Comparison of ENCODE assay signal across 9 cellular contexts in genomic region chr10:95814011-95814727, GRCh38. TPM values are rescaled to one million over a fixed set of nuclear protein-coding genes. Genes with fewer than 3 reads are reported as not detected.
DNase-seq lines count a peak whose midpoint lies in the region; TF ChIP-seq lines count a peak whose summit lies in the region.
"Had no signal": no experiment of that assay in that cellular context is flagged by ENCODE, and none has a peak within 500 bp of the region (broad histone marks: within the 10 kb centered on the region; RNA-seq: fewer than 3 reads in every experiment).

No MANE protein-coding gene starts in this region.

- H3K36me3 ChIP-seq in GM23248 (ENCODE audit: low read depth) = no peaks in the 10 kb centered on the region
- H3K36me3 ChIP-seq in adrenal gland (replicated peaks in 1 of 2) = no peaks in the 10 kb centered on the region
- no peaks in the 10 kb centered on the region for H3K36me3 ChIP-seq in left ventricle myocardium inferior

- H3K36me3 Mint-ChIP-seq in progenitor cell of endocrine pancreas (ENCODE audit: insufficient read depth) = peaks cover 1% of the 10 kb centered on the region

- H3K4me1 Mint-ChIP-seq in progenitor cell of endocrine pancreas (ENCODE audit: low read depth) = no peaks in the 10 kb centered on the region

- no peak overlapping the region for H2AFZ ChIP-seq in GM23248

- H3K79me2 ChIP-seq in GM23248 (ENCODE audit: insufficient read depth) = no peaks in the 10 kb centered on the region

- TF ChIP-seq POLR2A in adrenal gland (IDR thresholded peaks at IDR 0.05) = no peak

- H3K9me3 ChIP-seq in GM23248 (ENCODE audit: low read depth) = no peaks in the 10 kb centered on the region
- no peaks in the 10 kb centered on the region for H3K9me3 ChIP-seq in adrenal gland (replicated peaks in 1 of 3)
- H3K9me3 ChIP-seq in left ventricle myocardium inferior (replicated peaks) = peaks cover 12% of the 10 kb centered on the region

- in situ Hi-C loops in GM23248 (cut with MboI) = no loop called here

- intact Hi-C loops in adrenal gland (cut with DNase I) (no loop called here), left ventricle myocardium inferior (cut with micrococcal nuclease) (loop anchor here (10.0 kb wide), 1 partner anchor 49 kb away; no protein-coding TSS in a partner anchor)

- H3K4me3 Mint-ChIP-seq in progenitor cell of endocrine pancreas (ENCODE audit: low read depth) = no peak overlapping the region

- H3K27ac ChIP-seq in GM23248 = no peak overlapping the region
- H3K27ac ChIP-seq in adrenal gland = peak overlapping the region in 2 of 5 donors; percentile 49 to 53
- H3K27ac ChIP-seq in left ventricle myocardium inferior (replicated peaks) = peak overlapping the region; percentile 55

- H3K9me3 Mint-ChIP-seq in progenitor cell of endocrine pancreas (ENCODE audit: low read depth) = peaks cover 3% of the 10 kb centered on the region

- TF ChIP-seq CTCF in adrenal gland (IDR thresholded peaks at IDR 0.05) (no peak), left ventricle myocardium inferior (IDR thresholded peaks at IDR 0.05; ENCODE audit: borderline replicate concordance) (no peak), GM10248 (IDR thresholded peaks at IDR 0.05; ENCODE audit: control extremely low read depth, extremely low read depth, low read depth, missing control alignments) (no peak), progenitor cell of endocrine pancreas (IDR thresholded peaks at IDR 0.05; ENCODE audit: unreplicated experiment) (no peak)

- no peak overlapping the region for H3K27ac Mint-ChIP-seq in progenitor cell of endocrine pancreas
- H3K27ac Mint-ChIP-seq: activated T-helper 2 cell treated with anti-CD3 and anti-CD28 coated beads, Interferon-gamma antibody, Interleukin-2, Interleukin-4, amounts not matched to agents 10 μg/mL and 5 μg/mL and 100 μg/mL, durations not matched to agents 14 hours and 24 hours and 36 hours had no signal

- no peak overlapping the region for H3K4me3 ChIP-seq in GM23248
- H3K4me3 ChIP-seq in adrenal gland = no peak overlapping the region
- H3K4me3 ChIP-seq in left ventricle myocardium inferior = no peak overlapping the region
- no peak overlapping the region for H3K4me3 ChIP-seq in skeletal muscle cell (ENCODE audit: low read depth, low read length)

- H3K9me2 ChIP-seq in GM23248 (ENCODE audit: insufficient read depth) = no peaks in the 10 kb centered on the region

- no peaks in the 10 kb centered on the region for H3K27me3 Mint-ChIP-seq in progenitor cell of endocrine pancreas

- H3K4me1 ChIP-seq in GM23248 (ENCODE audit: insufficient read depth) (peaks cover 13% of the 10 kb centered on the region; the same call in 1 of the 2 replicates), adrenal gland (replicated peaks in 1 of 2) (peaks cover 0 to 15% of the 10 kb centered on the region in 2 donors), left ventricle myocardium inferior (peaks cover 35% of the 10 kb centered on the region)

- POLR2A ChIA-PET in GM10248 (lab: Yijun Ruan, JAX) = no interaction called here

- no peak overlapping the region for H3K9ac ChIP-seq in GM23248

- DNase-seq in GM23248 (peak; percentile 80), adrenal gland (peak in 6 of 7 donors; percentile 17 to 63 (median 41)), left ventricle myocardium inferior (no peak), skeletal muscle cell (ENCODE audit: low read depth) (peak; percentile 87), GM10248 (ENCODE audit: extremely low spot score) (no peak), LoVo (ENCODE audit: low spot score) (no peak), progenitor cell of endocrine pancreas (ENCODE audit: low spot score, unreplicated experiment) (no peak), middle frontal gyrus (ENCODE audit: extremely low spot score, low spot score) (no peak)

- no peaks in the 10 kb centered on the region for H3F3A ChIP-seq in GM23248 (ENCODE audit: insufficient read depth)

- 0 out of 2 replicates have a peak, but pooled peaks cover 6% of the 10 kb centered on the region for H3K27me3 ChIP-seq in GM23248 (replicated peaks; ENCODE audit: insufficient read depth)
- H3K27me3 ChIP-seq in adrenal gland = no peaks in the 10 kb centered on the region
- H3K27me3 ChIP-seq in left ventricle myocardium inferior (ENCODE audit: low read depth) = no peaks in the 10 kb centered on the region

- peak overlapping the region; percentile 23 for H3K4me2 ChIP-seq in GM23248 (ENCODE audit: unreplicated experiment)

- no peaks in the 10 kb centered on the region for H4K20me1 ChIP-seq in GM23248 (ENCODE audit: insufficient read depth)

- 26 to 35% methylated on average over 7 of the region's 7 CpGs for WGBS in GM23248 (ENCODE audit: low coverage in 1 of 2, low lambda C conversion rate in 2 of 2, missing lambda C conversion rate in 2 of 2), 2 experiments
- 54 to 72% (median 59%) methylated on average over 7 of the region's 7 CpGs for WGBS in adrenal gland, 4 donors

- CTCF ChIA-PET in GM10248 (lab: Yijun Ruan, JAX) = interaction anchor here (0.8 to 10.3 kb wide), 6 partner anchors 10 to 120 kb away, joined by 3 to 71 read pairs (median 3); partner anchors contain the start of gene TCTN3

RNA-seq across cellular contexts. Expression of gene ENTPD1, which starts 58.2 kb away (rescaled TPM):
- total RNA-seq in GM23248 (2014; rRNA removed; shearing (Covaris generic)) = not detected in 2 replicates
- polyA plus RNA-seq in GM23248 (2016; fragmentation: Nextera tagmentation; extraction: Ambion mirVana) (0.29 and 0.35 TPM in 2 replicates), adrenal gland (10 to 100 TPM in 1 of 3 donors, 1 to 10 TPM in 2; 4.5 to 12.6 (median 8.0) TPM)
- total RNA-seq in adrenal gland (10 to 100 TPM; 13.7 to 26.4 (median 20.3) TPM), left ventricle myocardium inferior (7.7 TPM), progenitor cell of endocrine pancreas (0.29 TPM in 1 of 2 replicates, not detected in the other)

Comparison
In these comparisons a context has a peak if more than half of its experiments do, and no peak if none do; other contexts are left out.
1. DNase-seq: peak in GM23248 (single experiment), adrenal gland (6 of 7) and skeletal muscle cell (single experiment); none in left ventricle myocardium inferior (single experiment), GM10248 (single experiment), LoVo (single experiment), progenitor cell of endocrine pancreas (single experiment) and middle frontal gyrus (single experiment).